Comparison of ENCODE assay signal across 24 cellular contexts in genomic region chrX:12721042-12721441, GRCh38.
DNase-seq lines count a peak whose midpoint lies in the region; ATAC-seq, FAIRE-seq and TF ChIP-seq lines count a peak whose summit lies in the region.
"Had no signal": no experiment of that assay in that cellular context is flagged by ENCODE, and none has a peak within 500 bp of the region (broad histone marks: within the 10 kb centered on the region; RNA-seq: fewer than 3 reads in every experiment).

No MANE protein-coding gene starts in this region.

- no peak overlapping the region for H3K27ac Mint-ChIP-seq in MCF 10A (ENCODE audit: low read depth, unreplicated experiment)
- H3K27ac Mint-ChIP-seq: activated CD8-positive, alpha-beta T cell treated with anti-CD3 and anti-CD28 coated beads, Interleukin-2, amount 10 ng/mL, durations not matched to agents 7 days and 5 days; CD8-positive, alpha-beta T cell; nephron; stimulated activated naive CD8-positive, alpha-beta T cell treated with anti-CD3 and anti-CD28 coated beads, Interleukin-15, amount 100 ng/mL, for 72 hours; T-cell had no signal

- in situ Hi-C loops in mammary epithelial cell (cut with MboI; ENCODE audit: low sequenced_read_pairs in 2 of 2) = loop anchor here in 1 of 2 donors (25.0 kb wide), 1 partner anchor 1184 kb away; no protein-coding TSS in a partner anchor

- BruUV-seq in mammary epithelial cell (replicated peaks; lab: Mats Ljungman, UMichigan) = no TSS peak
- BruUV-seq in MCF 10A (replicated peaks; lab: Mats Ljungman, UMichigan) = no TSS peak
- BruUV-seq in PC-3 (replicated peaks; lab: Mats Ljungman, UMichigan) = no TSS peak

- dilution Hi-C loops in mammary epithelial cell (cut with HindIII; ENCODE audit: low sequenced_read_pairs) = no loop called here

- no peaks in the 10 kb centered on the region for H4K20me1 ChIP-seq in mammary epithelial cell (ENCODE audit: insufficient read depth, low read length)
- H4K20me1 ChIP-seq in PC-3 (ENCODE audit: low read length) = no peaks in the 10 kb centered on the region

- H3K27me3 Mint-ChIP-seq in MCF 10A (ENCODE audit: insufficient read depth, unreplicated experiment) = peaks cover 85% of the 10 kb centered on the region

- no peak overlapping the region for H3K4me2 ChIP-seq in mammary epithelial cell (ENCODE audit: insufficient read depth, low read depth, low read length)
- H3K4me2 ChIP-seq in PC-3 (ENCODE audit: low read length) = no peak overlapping the region

- H3K4me1 Mint-ChIP-seq in MCF 10A (ENCODE audit: insufficient read depth, unreplicated experiment) = no peaks in the 10 kb centered on the region
- H3K4me1 Mint-ChIP-seq: nephron; stimulated activated naive CD8-positive, alpha-beta T cell treated with anti-CD3 and anti-CD28 coated beads, Interleukin-15, amount 100 ng/mL, for 72 hours; T-cell had no signal

- intact Hi-C loops in mammary epithelial cell (cut with micrococcal nuclease) = no loop called here
- intact Hi-C loops in MCF 10A (cut with micrococcal nuclease) = no loop called here
- intact Hi-C loops in PC-3 (cut with micrococcal nuclease) = no loop called here

- no peaks in the 10 kb centered on the region for H3K9me3 Mint-ChIP-seq in MCF 10A (ENCODE audit: unreplicated experiment)
- H3K9me3 Mint-ChIP-seq: CD8-positive, alpha-beta T cell; stimulated activated naive CD8-positive, alpha-beta T cell treated with anti-CD3 and anti-CD28 coated beads, Interleukin-15, amount 100 ng/mL, for 72 hours; T-cell had no signal

- H3K27me3 ChIP-seq in mammary epithelial cell (ENCODE audit: insufficient read depth, low read length) (no peaks in the 10 kb centered on the region), PC-3 (ENCODE audit: low read length) (0 out of 2 replicates have a peak, but pooled peaks cover 5% of the 10 kb centered on the region), small intestine (ENCODE audit: control insufficient read depth in 2 of 2, insufficient read depth in 2 of 2, low read length in 2 of 2) (no peaks in the 10 kb centered on the region)
- H3K27me3 ChIP-seq: upper lobe of right lung had no signal

- no peaks in the 10 kb centered on the region for H3K79me2 ChIP-seq in mammary epithelial cell (ENCODE audit: insufficient read depth, low read length)
- H3K79me2 ChIP-seq in PC-3 (ENCODE audit: low read length) = no peaks in the 10 kb centered on the region

- no peak for TF ChIP-seq CTCF in mammary epithelial cell (conservative IDR thresholded peaks at IDR 0.05 in 1 of 2, IDR thresholded peaks at IDR 0.05 in 1 of 2; ENCODE audit: extremely low read depth in 1 of 2, insufficient read depth in 1 of 2, low read depth in 1 of 2, low read length in 2 of 2)
- no peak for TF ChIP-seq CTCF in MCF 10A (IDR thresholded peaks at IDR 0.05; ENCODE audit: unreplicated experiment)
- TF ChIP-seq CTCF in PC-3 (conservative IDR thresholded peaks at IDR 0.05; ENCODE audit: low read depth, low read length) = no peak
- no peak for TF ChIP-seq CTCF in fibroblast of villous mesenchyme (IDR thresholded peaks at IDR 0.05; ENCODE audit: insufficient read depth, low read depth, low read length)

- no peaks in the 10 kb centered on the region for H3K9me3 ChIP-seq in mammary epithelial cell (replicated peaks; ENCODE audit: insufficient read depth, low read length)
- no peaks in the 10 kb centered on the region for H3K9me3 ChIP-seq in PC-3 (ENCODE audit: low read length)
- no peaks in the 10 kb centered on the region for H3K9me3 ChIP-seq in small intestine (ENCODE audit: control insufficient read depth, low read depth)
- H3K9me3 ChIP-seq: breast epithelium, upper lobe of right lung had no signal

- peak; percentile 8 for DNase-seq in mammary epithelial cell
- no peak for DNase-seq in MCF 10A (ENCODE audit: unreplicated experiment)
- peak; percentile 16 for DNase-seq in PC-3
- peak; percentile 3 for DNase-seq in fibroblast of villous mesenchyme (ENCODE audit: low read depth)
- DNase-seq in urothelium cell line (ENCODE audit: low spot score) = peak; percentile 3
- no peak for DNase-seq in small intestine
- no peak for DNase-seq in activated CD4-positive, CD25-positive, alpha-beta regulatory T cell (lab: John Stamatoyannopoulos, UW)
- DNase-seq: ACHN; activated CD8-positive, alpha-beta T cell treated with anti-CD3 and anti-CD28 coated beads, Interleukin-2, amount 10 ng/mL, durations not matched to agents 7 days and 5 days; CD8-positive, alpha-beta T cell; glutamatergic neuron; mesenchymal stem cell; NCI-H2171 treated with DMSO at 0.1 percent for 48 hours; NCI-H82; stimulated activated naive CD8-positive, alpha-beta T cell treated with anti-CD3 and anti-CD28 coated beads, Interleukin-15, amount 100 ng/mL, for 72 hours; T-cell; upper lobe of right lung; WERI-Rb-1 had no signal

- no peaks in the 10 kb centered on the region for H3K36me3 Mint-ChIP-seq in MCF 10A (ENCODE audit: insufficient read depth, unreplicated experiment)
- H3K36me3 Mint-ChIP-seq: CD8-positive, alpha-beta T cell; T-cell had no signal

- POLR2A ChIA-PET in MCF 10A (lab: Yijun Ruan, JAX) (no interaction called here), PC-3 (lab: Charles Lee; ENCODE audit: unreplicated experiment) (no interaction called here)

- ATAC-seq in PC-3 (no peak), HG02973 (IDR thresholded peaks at IDR 0.05; ENCODE audit: unreplicated experiment) (no peak)
- ATAC-seq: activated CD8-positive, alpha-beta T cell treated with anti-CD3 and anti-CD28 coated beads, Interleukin-2, amount 10 ng/mL, durations not matched to agents 7 days and 5 days; CD8-positive, alpha-beta T cell; esophagus mucosa; stimulated activated naive CD8-positive, alpha-beta T cell treated with anti-CD3 and anti-CD28 coated beads, Interleukin-15, amount 100 ng/mL, for 72 hours; T-cell; upper lobe of right lung had no signal

- WGBS in mammary epithelial cell (ENCODE audit: low coverage, missing lambda C conversion rate) = 37% methylated on average over 8 of the region's 8 CpGs
- 63 to 64% (median 64%) methylated on average over 7 to 8 of the region's 8 CpGs for WGBS in small intestine, 3 donors

- H2AFZ ChIP-seq in mammary epithelial cell (ENCODE audit: low read depth, low read length) = no peak overlapping the region
- no peak overlapping the region for H2AFZ ChIP-seq in PC-3 (ENCODE audit: low read length)

- H3F3A ChIP-seq in PC-3 (ENCODE audit: low read length, unreplicated experiment) = no peaks in the 10 kb centered on the region

- no peak overlapping the region for H3K4me3 Mint-ChIP-seq in MCF 10A (ENCODE audit: unreplicated experiment)
- H3K4me3 Mint-ChIP-seq: activated CD8-positive, alpha-beta T cell treated with anti-CD3 and anti-CD28 coated beads, Interleukin-2, amount 10 ng/mL, durations not matched to agents 7 days and 5 days; CD8-positive, alpha-beta T cell; nephron; stimulated activated naive CD8-positive, alpha-beta T cell treated with anti-CD3 and anti-CD28 coated beads, Interleukin-15, amount 100 ng/mL, for 72 hours; T-cell had no signal

- H3K36me3 ChIP-seq in mammary epithelial cell (ENCODE audit: insufficient read depth, low read length) (no peaks in the 10 kb centered on the region), PC-3 (ENCODE audit: low read depth, low read length) (no peaks in the 10 kb centered on the region), small intestine (ENCODE audit: control insufficient read depth in 2 of 2, insufficient read depth in 2 of 2, low read length in 2 of 2) (no peaks in the 10 kb centered on the region)
- H3K36me3 ChIP-seq: breast epithelium, upper lobe of right lung, WERI-Rb-1 had no signal

- H3K4me1 ChIP-seq in mammary epithelial cell (ENCODE audit: insufficient read depth, low read length) = no peaks in the 10 kb centered on the region
- no peaks in the 10 kb centered on the region for H3K4me1 ChIP-seq in PC-3 (ENCODE audit: insufficient read depth, low read length)
- H3K4me1 ChIP-seq in small intestine (ENCODE audit: control insufficient read depth in 2 of 2, insufficient read depth in 1 of 2, low read depth in 1 of 2, low read length in 1 of 2) = no peaks in the 10 kb centered on the region
- H3K4me1 ChIP-seq: breast epithelium, upper lobe of right lung had no signal

- CTCF ChIA-PET in mammary epithelial cell (lab: Charles Lee; ENCODE audit: low non-redundant PET) (no interaction called here), MCF 10A (lab: Yijun Ruan, JAX) (interaction anchor here (1.1 to 1.2 kb wide), 2 partner anchors 50 to 1185 kb away, joined by 3 to 4 read pairs; no protein-coding TSS in a partner anchor), PC-3 (lab: Charles Lee) (no interaction called here)

- no peak overlapping the region for H3K4me3 ChIP-seq in mammary epithelial cell (replicated peaks in 1 of 3; ENCODE audit: insufficient read depth in 1 of 3, low read depth in 2 of 3, low read length in 3 of 3)
- H3K4me3 ChIP-seq in PC-3 (ENCODE audit: low read length) = no peak overlapping the region
- H3K4me3 ChIP-seq in fibroblast of villous mesenchyme (ENCODE audit: low read depth, low read length) = no peak overlapping the region
- H3K4me3 ChIP-seq in small intestine (ENCODE audit: low read depth in 1 of 2, low read length in 2 of 2) = no peak overlapping the region
- H3K4me3 ChIP-seq: breast epithelium, upper lobe of right lung had no signal

- H3K9ac ChIP-seq in mammary epithelial cell (ENCODE audit: insufficient read depth, low read length) (no peak overlapping the region), PC-3 (ENCODE audit: low read length) (no peak overlapping the region)

- H3K27ac ChIP-seq in mammary epithelial cell (ENCODE audit: insufficient read depth, low read depth, low read length) (no peak overlapping the region), PC-3 (ENCODE audit: low read length) (no peak overlapping the region), small intestine (ENCODE audit: low read depth in 1 of 2, low read length in 1 of 2) (no peak overlapping the region)
- H3K27ac ChIP-seq: breast epithelium, upper lobe of right lung, WERI-Rb-1 had no signal

- no peaks in the 10 kb centered on the region for H3K9me2 ChIP-seq in PC-3 (replicated peaks; ENCODE audit: low read length)

- FAIRE-seq in urothelium cell line (lab: Jason Lieb, UNC) (no peak), small intestine (lab: Jason Lieb, UNC) (no peak)
- FAIRE-seq: GM12892, islet of Langerhans had no signal

Comparison
In these comparisons a context has a peak if more than half of its experiments do, and no peak if none do; other contexts are left out.
1. DNase-seq: peak in mammary epithelial cell (single experiment), PC-3 (single experiment), fibroblast of villous mesenchyme (single experiment) and urothelium cell line (single experiment); none in MCF 10A (single experiment), small intestine (single experiment) and activated CD4-positive, CD25-positive, alpha-beta regulatory T cell (0 of 4).